8 cellular contexts compared by ENCODE assay signal in genomic region chr2:97935719-97936161, GRCh38.
DNase-seq lines count a peak whose midpoint lies in the region; FAIRE-seq and TF ChIP-seq lines count a peak whose summit lies in the region.

No MANE protein-coding gene starts in this region.

- TF ChIP-seq POLR2A in GM12891 (IDR thresholded peaks at IDR 0.05; ENCODE audit: low read depth, low read length): no peak

- peak; percentile 58 for DNase-seq in NCI-H1092 treated with DMSO at 0.1 percent for 48 hours (lab: John Stamatoyannopoulos, UW)
- DNase-seq in NCI-H1092 (lab: John Stamatoyannopoulos, UW): no peak
- DNase-seq in HuH-7 (ENCODE audit: low spot score): peak; percentile 15
- peak; percentile 66 to 87 for DNase-seq in cardiac fibroblast (ENCODE audit: low read depth in 2 of 2)
- DNase-seq in renal cortical epithelial cell (ENCODE audit: low read depth): peak; percentile 45
- no peak for DNase-seq in GM12891 (ENCODE audit: insufficient read length, low spot score)
- DNase-seq in coronary artery (ENCODE audit: low spot score): no peak
- no peak for DNase-seq in inferior parietal cortex (ENCODE audit: extremely low spot score)

- no peak for FAIRE-seq in GM12891 (lab: Jason Lieb, UNC)

- no peak for TF ChIP-seq CTCF in cardiac fibroblast (IDR thresholded peaks at IDR 0.05; ENCODE audit: low read depth, low read length)
- no peak for TF ChIP-seq CTCF in coronary artery (IDR thresholded peaks at IDR 0.05)

- H3K4me3 ChIP-seq in cardiac fibroblast (replicated peaks in 1 of 2; ENCODE audit: low read depth in 2 of 2, low read length in 2 of 2) (no peak overlapping the region), coronary artery (no peak overlapping the region)

- no peak overlapping the region for H3K27ac ChIP-seq in coronary artery

TF ChIP-seq in GM12891, 5 proteins besides CTCF, POLR2A, EP300 and RAD21:
- TF ChIP-seq PAX5 (IDR thresholded peaks at IDR 0.05; ENCODE audit: insufficient read depth, low read length, severe bottlenecking) (no peak), POU2F2 (IDR thresholded peaks at IDR 0.05; ENCODE audit: low read depth, low read length) (no peak), SPI1 (IDR thresholded peaks at IDR 0.05; ENCODE audit: low read depth, low read length) (no peak), TAF1 (IDR thresholded peaks at IDR 0.05; ENCODE audit: low read depth, low read length) (no peak), POLR2AphosphoS5 (IDR thresholded peaks at IDR 0.05; ENCODE audit: low read depth, low read length) (no peak)

Comparison
In these comparisons a context has a peak if more than half of its experiments do, and no peak if none do; other contexts are left out.
1. DNase-seq: peak in NCI-H1092 treated with DMSO at 0.1 percent for 48 hours (single experiment), HuH-7 (single experiment), cardiac fibroblast (2 of 2) and renal cortical epithelial cell (single experiment); none in NCI-H1092 (single experiment), GM12891 (single experiment), coronary artery (single experiment) and inferior parietal cortex (single experiment).